Comparison of ENCODE assay signal across 13 cellular contexts in genomic region chr19:35724132-35724531, GRCh38. TPM values are rescaled to one million over a fixed set of nuclear protein-coding genes. Genes with fewer than 3 reads are reported as not detected.
"Had no signal": no experiment of that assay in that cellular context is flagged by ENCODE, and none has a peak within 500 bp of the region (broad histone marks: within the 10 kb centered on the region; RNA-seq: fewer than 3 reads in every experiment).

No MANE protein-coding gene starts in this region.

RNA-seq across cellular contexts. Expression of gene ZBTB32, which starts 19.8 kb away (rescaled TPM):
- total RNA-seq: chondrocyte, dermis microvascular lymphatic vessel endothelial cell, esophagus mucosa, gastrocnemius medialis, glomerular endothelial cell, kidney epithelial cell, left cardiac atrium, left ventricle myocardium superior, lower leg skin, lung microvascular endothelial cell, mesenteric fat pad, mesothelial cell of epicardium had no signal
- polyA plus RNA-seq: keratinocyte had no signal
